Comparison of ENCODE assay signal across 1 cellular context in the genomic region with DNA sequence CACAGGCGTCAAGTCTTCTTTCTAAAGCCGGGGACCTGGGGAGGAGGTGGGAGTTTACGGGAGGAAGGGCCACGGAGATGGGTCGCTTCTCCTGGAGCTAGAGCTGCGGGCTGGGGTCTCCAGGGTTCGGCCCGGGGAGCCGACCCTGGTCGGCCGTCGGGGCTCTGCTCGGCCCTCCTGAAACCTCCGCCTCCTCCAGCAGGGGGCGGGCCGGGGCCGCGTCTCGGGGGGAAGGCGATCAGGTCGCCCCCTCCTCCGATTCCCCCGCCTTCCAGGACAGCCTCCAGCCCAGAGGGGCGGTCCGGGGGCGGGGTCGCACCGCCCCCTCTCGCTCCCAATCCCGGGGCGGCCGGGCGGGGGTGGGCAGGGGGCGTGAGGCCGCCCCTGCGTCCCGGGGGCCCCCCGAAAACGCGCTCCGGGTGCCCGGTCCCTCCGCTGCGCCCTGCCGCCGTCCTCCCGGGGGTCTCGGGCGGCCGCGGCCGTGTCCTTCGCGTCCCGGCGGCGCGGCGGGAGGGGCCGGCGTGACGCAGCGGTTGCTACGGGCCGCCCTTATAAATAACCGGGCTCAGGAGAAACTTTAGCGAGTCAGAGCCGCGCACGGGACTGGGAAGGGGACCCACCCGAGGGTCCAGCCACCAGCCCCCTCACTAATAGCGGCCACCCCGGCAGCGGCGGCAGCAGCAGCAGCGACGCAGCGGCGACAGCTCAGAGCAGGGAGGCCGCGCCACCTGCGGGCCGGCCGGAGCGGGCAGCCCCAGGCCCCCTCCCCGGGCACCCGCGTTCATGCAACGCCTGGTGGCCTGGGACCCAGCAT.
TF ChIP-seq lines count a peak whose summit lies in the region.

Gene CEBPB, plus strand, starts transcription at position 580 of the 814 bp plus-strand sequence. Its CDS starts 204 bp downstream, at position 784.

TF ChIP-seq in HepG2, 621 proteins besides CTCF, POLR2A, EP300 and RAD21 (continued from another document and continues in another):
- TF ChIP-seq ATF6 (CRISPR knock-in tag; conservative IDR thresholded peaks at IDR 0.05) (0 out of 2 replicates have a peak, but pooled peaks have one; percentile 85), ZNF256 (CRISPR knock-in tag; conservative IDR thresholded peaks at IDR 0.05) (peak; percentile 56; the same call in 1 of the 2 replicates), TFDP1 (CRISPR knock-in tag; IDR thresholded peaks at IDR 0.05; ENCODE audit: borderline replicate concordance) (0 out of 2 replicates have a peak, but pooled peaks have one; percentile 7), ZNF550 (CRISPR knock-in tag; IDR thresholded peaks at IDR 0.05; ENCODE audit: borderline replicate concordance) (peak; percentile 50; the same call in 1 of the 2 replicates), SMAD3 (CRISPR knock-in tag; IDR thresholded peaks at IDR 0.05) (peak; percentile 98), NFYB (CRISPR knock-in tag; IDR thresholded peaks at IDR 0.05) (no peak), SAFB2 (CRISPR knock-in tag; IDR thresholded peaks at IDR 0.05; ENCODE audit: borderline replicate concordance, low read depth) (peak; percentile 87; the same call in 1 of the 2 replicates), MAFK (conservative IDR thresholded peaks at IDR 0.05 in 1 of 2, IDR thresholded peaks at IDR 0.05 in 1 of 2; ENCODE audit: low read length in 2 of 2) (0 out of 4 replicates have a peak, but pooled peaks of 1 of the 2 experiments have one; percentile 0), MYPOP (CRISPR knock-in tag; IDR thresholded peaks at IDR 0.05) (peak; percentile 93), SP140L (CRISPR knock-in tag; IDR thresholded peaks at IDR 0.05; ENCODE audit: borderline replicate concordance) (peak; percentile 88; the same call in 1 of the 2 replicates), ZNF775 (CRISPR knock-in tag; IDR thresholded peaks at IDR 0.05; ENCODE audit: borderline replicate concordance) (no peak), ZNF180 (CRISPR knock-in tag; IDR thresholded peaks at IDR 0.05; ENCODE audit: borderline replicate concordance, low read depth) (0 out of 2 replicates have a peak, but pooled peaks have one; percentile 24), DNMT1 (CRISPR knock-in tag; IDR thresholded peaks at IDR 0.05) (peak; percentile 36; the same call in 1 of the 2 replicates), ZNF746 (CRISPR knock-in tag; IDR thresholded peaks at IDR 0.05) (peak; percentile 62), NR2F1 (CRISPR knock-in tag; IDR thresholded peaks at IDR 0.05) (peak; percentile 5 to 29; a peak in 2 of 4 replicates), ARNTL (CRISPR knock-in tag; IDR thresholded peaks at IDR 0.05) (no peak; the same call in 1 of the 2 replicates), ZNF326 (CRISPR knock-in tag; IDR thresholded peaks at IDR 0.05; ENCODE audit: borderline replicate concordance) (no peak; the same call in 1 of the 2 replicates), ZNF747 (CRISPR knock-in tag; IDR thresholded peaks at IDR 0.05; ENCODE audit: borderline replicate concordance) (peak; percentile 63), MAZ (IDR thresholded peaks at IDR 0.05; ENCODE audit: borderline replicate concordance, low read depth, low read length) (peak; percentile 44), MAZ (CRISPR knock-in tag; IDR thresholded peaks at IDR 0.05; ENCODE audit: low read depth) (peak; percentile 95), ZFY (CRISPR knock-in tag; IDR thresholded peaks at IDR 0.05) (peak; percentile 88), ZNF841 (CRISPR knock-in tag; IDR thresholded peaks at IDR 0.05; ENCODE audit: borderline replicate concordance) (0 out of 2 replicates have a peak, but pooled peaks have one; percentile 72), ZNF20 (CRISPR knock-in tag; IDR thresholded peaks at IDR 0.05) (no peak), TRIM24 (CRISPR knock-in tag; IDR thresholded peaks at IDR 0.05) (0 out of 2 replicates have a peak, but pooled peaks have one; percentile 0), ZBTB20 (CRISPR knock-in tag; IDR thresholded peaks at IDR 0.05; ENCODE audit: borderline replicate concordance, low read depth) (peak; percentile 54; the same call in 1 of the 2 replicates), ZNF792 (CRISPR knock-in tag; IDR thresholded peaks at IDR 0.05) (peak; percentile 89), ZBTB49 (CRISPR knock-in tag; IDR thresholded peaks at IDR 0.05; ENCODE audit: borderline replicate concordance) (no peak), SALL1 (CRISPR knock-in tag; IDR thresholded peaks at IDR 0.05) (peak; percentile 87; the same call in 1 of the 2 replicates), POLR2G (IDR thresholded peaks at IDR 0.05; ENCODE audit: low read depth, low read length) (peak; percentile 100), SNAPC2 (CRISPR knock-in tag; IDR thresholded peaks at IDR 0.05) (peak; percentile 59; the same call in 1 of the 2 replicates), PAXIP1 (CRISPR knock-in tag; conservative IDR thresholded peaks at IDR 0.05) (0 out of 2 replicates have a peak, but pooled peaks have one; percentile 25), KAT2B (IDR thresholded peaks at IDR 0.05; ENCODE audit: borderline replicate concordance, low read depth, low read length) (no peak), ZNF382 (CRISPR knock-in tag; IDR thresholded peaks at IDR 0.05; ENCODE audit: borderline replicate concordance) (no peak), NR2F6 (IDR thresholded peaks at IDR 0.05) (peak; percentile 28; the same call in 1 of the 2 replicates), NR2F6 (CRISPR knock-in tag; IDR thresholded peaks at IDR 0.05) (no peak; the same call in 1 of the 2 replicates), ZEB1 (IDR thresholded peaks at IDR 0.05; ENCODE audit: insufficient replicate concordance, low read depth) (no peak), SMAD9 (CRISPR knock-in tag; IDR thresholded peaks at IDR 0.05) (0 out of 2 replicates have a peak, but pooled peaks have one; percentile 68), ZNF496 (CRISPR knock-in tag; IDR thresholded peaks at IDR 0.05; ENCODE audit: insufficient replicate concordance) (no peak), SNRNP70 (IDR thresholded peaks at IDR 0.05; ENCODE audit: low read depth, low read length) (no peak), ZNF784 (CRISPR knock-in tag; IDR thresholded peaks at IDR 0.05; ENCODE audit: borderline replicate concordance) (peak; percentile 50; the same call in 1 of the 2 replicates), GABPB1 (CRISPR knock-in tag; IDR thresholded peaks at IDR 0.05) (peak; percentile 79), NRL (CRISPR knock-in tag; IDR thresholded peaks at IDR 0.05; ENCODE audit: borderline replicate concordance) (no peak; the same call in 1 of the 2 replicates), ZNF432 (CRISPR knock-in tag; IDR thresholded peaks at IDR 0.05; ENCODE audit: borderline replicate concordance) (no peak), ZNF572 (CRISPR knock-in tag; IDR thresholded peaks at IDR 0.05) (no peak), ERF (CRISPR knock-in tag; IDR thresholded peaks at IDR 0.05) (peak; percentile 92; the same call in 1 of the 2 replicates)
- TF ChIP-seq, protein P1, sequence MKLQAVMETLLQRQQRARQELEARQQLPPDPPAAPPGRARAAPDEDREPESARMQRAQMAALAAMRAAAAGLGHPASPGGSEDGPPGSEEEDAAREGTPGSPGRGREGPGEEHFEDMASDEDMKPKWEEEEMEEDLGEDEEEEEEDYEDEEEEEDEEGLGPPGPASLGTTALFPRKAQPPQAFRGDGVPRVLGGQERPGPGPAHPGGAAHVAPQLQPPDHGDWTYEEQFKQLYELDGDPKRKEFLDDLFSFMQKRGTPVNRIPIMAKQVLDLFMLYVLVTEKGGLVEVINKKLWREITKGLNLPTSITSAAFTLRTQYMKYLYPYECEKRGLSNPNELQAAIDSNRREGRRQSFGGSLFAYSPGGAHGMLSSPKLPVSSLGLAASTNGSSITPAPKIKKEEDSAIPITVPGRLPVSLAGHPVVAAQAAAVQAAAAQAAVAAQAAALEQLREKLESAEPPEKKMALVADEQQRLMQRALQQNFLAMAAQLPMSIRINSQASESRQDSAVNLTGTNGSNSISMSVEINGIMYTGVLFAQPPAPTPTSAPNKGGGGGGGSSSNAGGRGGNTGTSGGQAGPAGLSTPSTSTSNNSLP (IDR thresholded peaks at IDR 0.05; ENCODE audit: low read depth, low read length), result no peak
